In the genomic region with DNA sequence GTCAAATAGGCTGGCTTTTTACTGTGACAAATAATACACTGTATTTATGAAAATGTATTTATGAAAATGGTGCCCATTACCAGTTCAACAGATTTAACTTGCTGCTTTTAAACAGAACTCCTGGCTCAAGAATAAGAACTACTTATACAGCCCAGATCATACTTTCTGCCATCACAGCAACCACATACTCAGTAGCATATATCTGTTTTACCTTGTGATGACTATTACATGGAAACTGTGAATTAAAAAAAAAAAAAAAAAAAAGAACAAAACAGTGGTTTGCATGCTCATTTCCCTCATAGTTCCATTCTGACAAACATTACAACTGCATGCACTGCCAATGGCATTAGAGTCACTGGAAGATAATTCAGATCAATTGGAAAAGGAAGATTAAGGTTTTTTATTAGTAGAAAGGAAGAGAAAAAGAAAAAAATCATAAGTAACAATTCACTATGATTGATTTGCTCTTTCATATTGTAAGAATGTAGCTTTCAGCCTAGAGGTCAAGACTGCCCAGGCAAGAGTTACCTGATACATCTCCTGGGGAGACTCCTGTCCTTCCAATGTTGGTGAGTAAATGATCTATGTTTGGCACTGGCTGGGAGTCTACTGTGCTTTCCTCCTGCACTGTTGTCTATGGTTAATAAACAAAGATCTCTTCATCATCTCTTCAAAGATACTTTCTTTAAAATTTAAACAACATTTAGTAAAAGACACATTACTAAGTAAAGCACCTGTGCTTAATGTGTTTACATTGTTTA, we compare ENCODE assay signal across 27 cellular contexts.
"Had no signal": no experiment of that assay in that cellular context is flagged by ENCODE, and none has a peak within 500 bp of the region (broad histone marks: within the 10 kb centered on the region; RNA-seq: fewer than 3 reads in every experiment).

No MANE protein-coding gene starts in this region.

- H3K27me3 ChIP-seq: colonic mucosa, esophagus muscularis mucosa, foreskin keratinocyte, heart right ventricle, left lung, neutrophil, pancreas, right lobe of liver, testis, tibial artery had no signal

- H3K4me3 ChIP-seq: colonic mucosa, esophagus muscularis mucosa, heart right ventricle, left lung, mucosa of descending colon, pancreas, right lobe of liver, testis, tibial artery had no signal

- H3K4me1 Mint-ChIP-seq: mesothelial cell of epicardium, naive B cell, neural crest cell had no signal

- H3K36me3 ChIP-seq: colonic mucosa, neutrophil had no signal

- H3K9me3 Mint-ChIP-seq: dendritic cell treated with granulocyte-macrophage colony-stimulating factor and Interleukin-4, amounts not matched to agents 40 ng/mL and 50 ng/mL, for 4 days; mesothelial cell of epicardium; naive B cell; natural killer cell treated with Interleukin-12 subunit alpha and Interleukin-12 subunit beta and Interleukin-15 and Interleukin-18, amount 100 ng/mL, for 72 hours; neural crest cell; type B pancreatic cell had no signal

- H3K4me3 Mint-ChIP-seq: dendritic cell treated with granulocyte-macrophage colony-stimulating factor and Interleukin-4, amounts not matched to agents 40 ng/mL and 50 ng/mL, for 4 days; mesothelial cell of epicardium; naive B cell; natural killer cell treated with Interleukin-12 subunit alpha and Interleukin-12 subunit beta and Interleukin-15 and Interleukin-18, amount 100 ng/mL, for 72 hours; neural crest cell; type B pancreatic cell had no signal

- H3K27ac ChIP-seq: colonic mucosa, esophagus muscularis mucosa, foreskin keratinocyte, heart right ventricle, left lung, neutrophil, pancreas, right lobe of liver, testis, tibial artery had no signal

- DNase-seq: colonic mucosa; effector memory CD4-positive, alpha-beta T cell; foreskin keratinocyte; glutamatergic neuron; heart right ventricle; hippocampal formation; left cardiac atrium; left lung; mesenchymal stem cell; mucosa of descending colon; naive B cell; pancreas; right lobe of liver; small intestine; stimulated activated CD4-positive, alpha-beta T cell treated with anti-CD3 and anti-CD28 coated beads, Interleukin-15, amount 100 ng/mL, for 24 hours; stimulated activated CD4-positive, alpha-beta T cell treated with anti-CD3 and anti-CD28 coated beads, Interleukin-2, amount 100 ng/mL, for 48 hours; stimulated activated naive CD4-positive, alpha-beta T cell; substantia nigra; testis; tibial artery had no signal

- H3K9me3 ChIP-seq: colonic mucosa, esophagus muscularis mucosa, heart right ventricle, left lung, mucosa of descending colon, neutrophil, pancreas, right lobe of liver, testis, tibial artery had no signal

- H3K27me3 Mint-ChIP-seq: dendritic cell treated with granulocyte-macrophage colony-stimulating factor and Interleukin-4, amounts not matched to agents 40 ng/mL and 50 ng/mL, for 4 days; naive B cell; natural killer cell treated with Interleukin-12 subunit alpha and Interleukin-12 subunit beta and Interleukin-15 and Interleukin-18, amount 100 ng/mL, for 72 hours; type B pancreatic cell had no signal

- H3K4me1 ChIP-seq: colonic mucosa, esophagus muscularis mucosa, foreskin keratinocyte, heart right ventricle, left lung, pancreas, right lobe of liver, testis, tibial artery had no signal

- H3K27ac Mint-ChIP-seq: dendritic cell treated with granulocyte-macrophage colony-stimulating factor and Interleukin-4, amounts not matched to agents 40 ng/mL and 50 ng/mL, for 4 days; mesothelial cell of epicardium; naive B cell; natural killer cell treated with Interleukin-12 subunit alpha and Interleukin-12 subunit beta and Interleukin-15 and Interleukin-18, amount 100 ng/mL, for 72 hours; type B pancreatic cell had no signal

- ATAC-seq: foreskin keratinocyte; heart right ventricle; left cardiac atrium; left lung; mucosa of descending colon; natural killer cell treated with Interleukin-12 subunit alpha and Interleukin-12 subunit beta and Interleukin-15 and Interleukin-18, amount 100 ng/mL, for 72 hours; pancreas; right lobe of liver had no signal
